In genomic region chr6:118923035-118923434, GRCh38 we compare ENCODE assay signal across 25 cellular contexts. TPM values are rescaled to one million over a fixed set of nuclear protein-coding genes. Genes with fewer than 3 reads are reported as not detected.
A peak's percentile ranks its signal among the peaks of the same experiment; 100 is the strongest.
DNase-seq lines count a peak whose midpoint lies in the region; ATAC-seq, FAIRE-seq and TF ChIP-seq lines count a peak whose summit lies in the region.
"Had no signal": no experiment of that assay in that cellular context is flagged by ENCODE, and none has a peak within 500 bp of the region (broad histone marks: within the 10 kb centered on the region; RNA-seq: fewer than 3 reads in every experiment).

No MANE protein-coding gene starts in this region.

- no peak overlapping the region for H3K9ac ChIP-seq in liver (ENCODE audit: low read depth in 1 of 2, low read length in 2 of 2)
- H3K9ac ChIP-seq: BLaER1 had no signal

- H3K4me1 ChIP-seq in liver (ENCODE audit: control insufficient read depth in 4 of 4, insufficient read depth in 4 of 4, low read length in 3 of 4) (no peaks in the 10 kb centered on the region), left ventricle myocardium inferior (no peaks in the 10 kb centered on the region)
- H3K4me1 ChIP-seq: BE2C, BLaER1 had no signal

- H3K36me3 ChIP-seq in liver (ENCODE audit: control insufficient read depth in 4 of 4, insufficient read depth in 3 of 4, low read depth in 1 of 4, low read length in 3 of 4) (peaks cover 8 to 27% (median 15%) of the 10 kb centered on the region in 4 donors), left ventricle myocardium inferior (peaks cover 80% of the 10 kb centered on the region)

- H3K27me3 ChIP-seq in liver (ENCODE audit: control insufficient read depth in 4 of 4, insufficient read depth in 4 of 4, low read length in 3 of 4) (no peaks in the 10 kb centered on the region), left ventricle myocardium inferior (ENCODE audit: low read depth) (no peaks in the 10 kb centered on the region)
- H3K27me3 ChIP-seq: BE2C, BLaER1 had no signal

- no peaks in the 10 kb centered on the region for H3K9me3 ChIP-seq in liver (ENCODE audit: control insufficient read depth in 4 of 4, low read length in 3 of 4)
- no peaks in the 10 kb centered on the region for H3K9me3 ChIP-seq in left ventricle myocardium inferior (replicated peaks)
- H3K9me3 ChIP-seq: BE2C, BLaER1 had no signal

- FAIRE-seq in islet of Langerhans (lab: Jason Lieb, UNC) = peak; percentile 33
- FAIRE-seq: A204.1, GM12878, GM12892, GM18507 had no signal

- TF ChIP-seq RAD21 in liver (IDR thresholded peaks at IDR 0.05) = no peak

- H3K27ac ChIP-seq in liver (ENCODE audit: low read depth in 1 of 2, low read length in 2 of 2) = no peak overlapping the region
- no peak overlapping the region for H3K27ac ChIP-seq in left ventricle myocardium inferior (replicated peaks)
- H3K27ac ChIP-seq: BLaER1 had no signal

- DNase-seq in left lobe of liver (ENCODE audit: low spot score) (no peak), left ventricle myocardium inferior (no peak)
- DNase-seq: 8988T; ACHN; BE2C; C1 segment of cervical spinal cord; CD4-positive, alpha-beta memory T cell; CD4-positive, CD25-positive, alpha-beta regulatory T cell; CD8-positive, alpha-beta memory T cell; COR-L47; DMS 273 treated with DMSO at 0.1 percent for 48 hours; DMS153; DMS53; DMS79; DND-41; EL; GDM1 had no signal

- ATAC-seq in left lobe of liver (peak; percentile 38), GM21381 (IDR thresholded peaks at IDR 0.05; ENCODE audit: unreplicated experiment) (no peak)
- ATAC-seq: GM12878 had no signal

- intact Hi-C loops in left ventricle myocardium inferior (cut with micrococcal nuclease) = no loop called here

- TF ChIP-seq CTCF in liver (IDR thresholded peaks at IDR 0.05; ENCODE audit: low read depth, low read length, missing input control) (no peak), left ventricle myocardium inferior (IDR thresholded peaks at IDR 0.05; ENCODE audit: borderline replicate concordance) (no peak)

- H3K4me3 ChIP-seq in liver (ENCODE audit: low read depth in 1 of 3, low read length in 3 of 3) (no peak overlapping the region), left ventricle myocardium inferior (no peak overlapping the region)
- H3K4me3 ChIP-seq: BLaER1, GM12878 had no signal

- WGBS in liver = 61% methylated on average over 3 of the region's 3 CpGs

TF ChIP-seq in liver, 16 proteins besides CTCF, POLR2A, EP300 and RAD21:
- no peak for TF ChIP-seq TAF1 (conservative IDR thresholded peaks at IDR 0.05)
- TF ChIP-seq HNF4G (IDR thresholded peaks at IDR 0.05) = peak; percentile 33
- no peak for TF ChIP-seq ATF3 (IDR thresholded peaks at IDR 0.05)
- no peak for TF ChIP-seq RXRA (IDR thresholded peaks at IDR 0.05)
- no peak for TF ChIP-seq YY1 (IDR thresholded peaks at IDR 0.05)
- no peak for TF ChIP-seq ZBTB33 (IDR thresholded peaks at IDR 0.05)
- no peak for TF ChIP-seq GABPA (IDR thresholded peaks at IDR 0.05 in 1 of 2, conservative IDR thresholded peaks at IDR 0.05 in 1 of 2)
- no peak for TF ChIP-seq NR2F2 (IDR thresholded peaks at IDR 0.05)
- no peak for TF ChIP-seq FOXA2 (IDR thresholded peaks at IDR 0.05)
- TF ChIP-seq HNF4A (conservative IDR thresholded peaks at IDR 0.05) = peak; percentile 47 to 62
- no peak for TF ChIP-seq SP1 (IDR thresholded peaks at IDR 0.05)

RNA-seq across cellular contexts. Expression of gene MCM9, which starts 11.9 kb away (rescaled TPM):
- 5.1 TPM for total RNA-seq in left lobe of liver
- 10 to 100 TPM; 10.9 to 17.4 TPM for total RNA-seq in liver
- polyA plus RNA-seq in liver = 1 to 10 TPM; 3.6 to 6.5 TPM
- 5.5 TPM for total RNA-seq in left ventricle myocardium inferior

RNA-seq across cellular contexts. Expression of gene ASF1A, which starts 29.1 kb away (rescaled TPM):
- total RNA-seq in left lobe of liver = 10.2 TPM
- total RNA-seq in liver = 10 to 100 TPM in 1 of 2 donors, 1 to 10 TPM in 1; 5.6 to 27.0 TPM
- polyA plus RNA-seq in liver = 1 to 10 TPM; 7.0 to 7.4 TPM
- 27.6 TPM for total RNA-seq in left ventricle myocardium inferior
